Comparison of ENCODE assay signal across 9 cellular contexts in genomic region chr10:113960617-113961260, GRCh38.
A peak's percentile ranks its signal among the peaks of the same experiment; 100 is the strongest.
DNase-seq lines count a peak whose midpoint lies in the region; ATAC-seq, FAIRE-seq and TF ChIP-seq lines count a peak whose summit lies in the region.
"Had no signal": no experiment of that assay in that cellular context is flagged by ENCODE, and none has a peak within 500 bp of the region (broad histone marks: within the 10 kb centered on the region; RNA-seq: fewer than 3 reads in every experiment).

No MANE protein-coding gene starts in this region.

- H3K27ac Mint-ChIP-seq in stimulated activated memory B cell treated with anti-CD40 and anti-IgM and Interleukin-4, amounts not matched to agents 10 μg/mL and 1 μg/mL and 100 μg/mL, for 72 hours = peak overlapping the region; percentile 44

- H3K9me3 Mint-ChIP-seq in stimulated activated memory B cell treated with anti-CD40 and anti-IgM and Interleukin-4, amounts not matched to agents 10 μg/mL and 1 μg/mL and 100 μg/mL, for 72 hours = no peaks in the 10 kb centered on the region

- H3K36me3 Mint-ChIP-seq in stimulated activated memory B cell treated with anti-CD40 and anti-IgM and Interleukin-4, amounts not matched to agents 10 μg/mL and 1 μg/mL and 100 μg/mL, for 72 hours = no peaks in the 10 kb centered on the region

- H3K4me3 Mint-ChIP-seq in stimulated activated memory B cell treated with anti-CD40 and anti-IgM and Interleukin-4, amounts not matched to agents 10 μg/mL and 1 μg/mL and 100 μg/mL, for 72 hours = no peak overlapping the region
- H3K4me3 Mint-ChIP-seq: stimulated activated naive CD8-positive, alpha-beta T cell treated with anti-CD3 and anti-CD28 coated beads, Interleukin-15, Interleukin-2, amounts not matched to agents 100 ng/mL and 50 ng/mL, for 24 hours had no signal

- ATAC-seq in GM21723 (IDR thresholded peaks at IDR 0.05; ENCODE audit: unreplicated experiment) = peak; percentile 33
- peak; percentile 73 for ATAC-seq in stimulated activated memory B cell treated with anti-CD40 and anti-IgM and Interleukin-4, amounts not matched to agents 10 μg/mL and 1 μg/mL and 100 μg/mL, for 72 hours

- FAIRE-seq in bronchial epithelial cell (lab: Jason Lieb, UNC) = peak; percentile 89

- no peaks in the 10 kb centered on the region for H3K27me3 ChIP-seq in bronchial epithelial cell (ENCODE audit: control insufficient read depth, insufficient read depth, low read length)

- TF ChIP-seq CTCF in bronchial epithelial cell (IDR thresholded peaks at IDR 0.05; ENCODE audit: insufficient read depth, low read length, severe bottlenecking) = no peak

- H3K27me3 Mint-ChIP-seq in stimulated activated memory B cell treated with anti-CD40 and anti-IgM and Interleukin-4, amounts not matched to agents 10 μg/mL and 1 μg/mL and 100 μg/mL, for 72 hours = no peaks in the 10 kb centered on the region

- DNase-seq in DMS79 treated with DMSO at 0.1 percent for 48 hours (lab: John Stamatoyannopoulos, UW) (peak; percentile 43), NCI-H748 treated with DMSO at 0.1 percent for 48 hours (lab: John Stamatoyannopoulos, UW) (peak; percentile 32), bronchial epithelial cell (ENCODE audit: low read depth) (peak; percentile 70), Ammon's horn (ENCODE audit: low spot score) (no peak), posterior vena cava (ENCODE audit: low spot score) (no peak), cerebellar nuclear complex (lab: John Stamatoyannopoulos, UW) (no peak)

- peaks cover 26% of the 10 kb centered on the region for H3K4me1 Mint-ChIP-seq in stimulated activated memory B cell treated with anti-CD40 and anti-IgM and Interleukin-4, amounts not matched to agents 10 μg/mL and 1 μg/mL and 100 μg/mL, for 72 hours

- H3K4me3 ChIP-seq in bronchial epithelial cell (ENCODE audit: low read depth, low read length) = no peak overlapping the region

- intact Hi-C loops in posterior vena cava (cut with DNase I) = no loop called here

- H3K36me3 ChIP-seq in bronchial epithelial cell (ENCODE audit: control insufficient read depth, insufficient read depth, low read length) = no peaks in the 10 kb centered on the region

Comparison
In these comparisons a context has a peak if more than half of its experiments do, and no peak if none do; other contexts are left out.
1. DNase-seq: peak in DMS79 treated with DMSO at 0.1 percent for 48 hours (single experiment), NCI-H748 treated with DMSO at 0.1 percent for 48 hours (single experiment) and bronchial epithelial cell (single experiment); none in Ammon's horn (single experiment), posterior vena cava (single experiment) and cerebellar nuclear complex (0 of 2).